ENCODE assay signal across 17 cellular contexts in the genomic region with DNA sequence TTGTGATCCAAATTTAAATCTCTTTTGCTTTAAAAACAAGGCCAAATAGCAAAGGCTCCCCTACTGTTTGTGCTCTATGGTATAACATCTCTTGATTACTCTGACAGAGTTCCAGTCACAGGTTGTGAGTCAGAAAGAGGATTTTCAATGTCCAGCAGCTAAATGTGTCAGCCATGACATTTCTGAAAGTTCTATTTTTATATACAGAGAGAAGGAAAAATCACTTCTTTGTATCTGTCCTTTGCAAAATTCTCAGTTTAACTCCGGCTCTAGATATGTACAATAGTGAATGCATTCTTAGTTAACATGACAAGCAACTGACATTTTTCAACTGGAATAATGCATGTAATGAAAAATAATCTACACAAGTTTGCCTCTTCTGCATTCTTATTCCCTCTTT.
DNase-seq lines count a peak whose midpoint lies in the region; TF ChIP-seq lines count a peak whose summit lies in the region.
"Had no signal": no experiment of that assay in that cellular context is flagged by ENCODE, and none has a peak within 500 bp of the region (broad histone marks: within the 10 kb centered on the region; RNA-seq: fewer than 3 reads in every experiment).

No MANE protein-coding gene starts in this region.

- H3K9me3 Mint-ChIP-seq in activated CD4-positive, alpha-beta memory T cell treated with anti-CD3 and anti-CD28 coated beads for 36 hours = peaks cover 3% of the 10 kb centered on the region
- H3K9me3 Mint-ChIP-seq: memory B cell; T-helper 1 cell treated with Interleukin-12 subunit alpha and Interleukin-12 subunit beta and Interleukin-4 antibody, amounts not matched to agents 30 μg/mL and 1 μg/mL, for 36 hours had no signal

- in situ Hi-C loops in ACHN (cut with HindIII; ENCODE audit: low pct_ligation_motif_present, low pct_unique_long_range_greater_than_20kb, low sequenced_read_pairs) = no loop called here

- H3K27me3 Mint-ChIP-seq in activated CD4-positive, alpha-beta memory T cell treated with anti-CD3 and anti-CD28 coated beads for 36 hours = no peaks in the 10 kb centered on the region
- H3K27me3 Mint-ChIP-seq: memory B cell had no signal

- no peak overlapping the region for H3K27ac ChIP-seq in testis
- H3K27ac ChIP-seq: skin epidermis had no signal

- WGBS in testis, 2 donors = 58 to 79% methylated on average over 1 of the region's 1 CpG

- intact Hi-C loops in testis (cut with DNase I; ENCODE audit: low total_unique reads) = no loop called here
- intact Hi-C loops in activated CD4-positive, alpha-beta memory T cell treated with anti-CD3 and anti-CD28 coated beads for 36 hours (cut with micrococcal nuclease) = no loop called here

- no peaks in the 10 kb centered on the region for H3K36me3 ChIP-seq in testis (ENCODE audit: low read depth, missing control alignments)

- H3K4me3 ChIP-seq in cardiac fibroblast (replicated peaks in 1 of 2; ENCODE audit: low read depth in 2 of 2, low read length in 2 of 2) (no peak overlapping the region), testis (no peak overlapping the region)
- H3K4me3 ChIP-seq: skin epidermis had no signal

- no peaks in the 10 kb centered on the region for H3K27me3 ChIP-seq in testis

- TF ChIP-seq POLR2A in testis (IDR thresholded peaks at IDR 0.05) = no peak

- DNase-seq in ACHN (peak; percentile 12), NCI-H82 (lab: John Stamatoyannopoulos, UW) (peak; percentile 48), cardiac fibroblast (ENCODE audit: low read depth in 2 of 2) (peak; percentile 7 to 45), myocyte (ENCODE audit: low read depth) (peak; percentile 22), DMS53 (lab: John Stamatoyannopoulos, UW) (no peak), Ammon's horn (ENCODE audit: low spot score) (no peak), testis (no peak)
- no peak for DNase-seq in activated CD4-positive, alpha-beta memory T cell treated with anti-CD3 and anti-CD28 coated beads for 36 hours
- DNase-seq: CD8-positive, alpha-beta T cell; cerebellar nuclear complex; glutamatergic neuron; MV-4-11; NCI-H774; trophoblast cell had no signal

- no peaks in the 10 kb centered on the region for H3K4me1 Mint-ChIP-seq in activated CD4-positive, alpha-beta memory T cell treated with anti-CD3 and anti-CD28 coated beads for 36 hours (ENCODE audit: low read depth)
- H3K4me1 Mint-ChIP-seq: memory B cell had no signal

- CTCF ChIA-PET in activated CD4-positive, alpha-beta memory T cell treated with anti-CD3 and anti-CD28 coated beads for 36 hours (lab: Charles Lee) = no interaction called here

- H3K9me3 ChIP-seq in testis = no peaks in the 10 kb centered on the region

- no peaks in the 10 kb centered on the region for H3K4me1 ChIP-seq in testis

- TF ChIP-seq CTCF in cardiac fibroblast (IDR thresholded peaks at IDR 0.05; ENCODE audit: low read depth, low read length) = no peak
- no peak for TF ChIP-seq CTCF in testis (IDR thresholded peaks at IDR 0.05)

- H3K4me3 Mint-ChIP-seq in activated CD4-positive, alpha-beta memory T cell treated with anti-CD3 and anti-CD28 coated beads for 36 hours = no peak overlapping the region
- H3K4me3 Mint-ChIP-seq: CD8-positive, alpha-beta T cell; memory B cell; T-helper 1 cell treated with Interleukin-12 subunit alpha and Interleukin-12 subunit beta and Interleukin-4 antibody, amounts not matched to agents 30 μg/mL and 1 μg/mL, for 36 hours had no signal

- POLR2A ChIA-PET in activated CD4-positive, alpha-beta memory T cell treated with anti-CD3 and anti-CD28 coated beads for 36 hours (lab: Charles Lee) = no interaction called here

- no peak overlapping the region for H3K27ac Mint-ChIP-seq in activated CD4-positive, alpha-beta memory T cell treated with anti-CD3 and anti-CD28 coated beads for 36 hours
- H3K27ac Mint-ChIP-seq: CD8-positive, alpha-beta T cell; memory B cell; T-helper 1 cell treated with Interleukin-12 subunit alpha and Interleukin-12 subunit beta and Interleukin-4 antibody, amounts not matched to agents 30 μg/mL and 1 μg/mL, for 36 hours had no signal

- no peaks in the 10 kb centered on the region for H3K36me3 Mint-ChIP-seq in activated CD4-positive, alpha-beta memory T cell treated with anti-CD3 and anti-CD28 coated beads for 36 hours
- H3K36me3 Mint-ChIP-seq: CD8-positive, alpha-beta T cell; memory B cell had no signal

Comparison
In these comparisons a context has a peak if more than half of its experiments do, and no peak if none do; other contexts are left out.
1. DNase-seq: peak in ACHN (single experiment), NCI-H82 (single experiment), cardiac fibroblast (2 of 2) and myocyte (single experiment); none in DMS53 (single experiment), Ammon's horn (single experiment), testis (single experiment) and activated CD4-positive, alpha-beta memory T cell treated with anti-CD3 and anti-CD28 coated beads for 36 hours (single experiment).